ENCODE assay signal across 19 cellular contexts in genomic region chr11:3002346-3002745, GRCh38. TPM values are rescaled to one million over a fixed set of nuclear protein-coding genes. Genes with fewer than 3 reads are reported as not detected.
DNase-seq lines count a peak whose midpoint lies in the region; ATAC-seq and TF ChIP-seq lines count a peak whose summit lies in the region.
"Had no signal": no experiment of that assay in that cellular context is flagged by ENCODE, and none has a peak within 500 bp of the region (broad histone marks: within the 10 kb centered on the region; RNA-seq: fewer than 3 reads in every experiment).

No MANE protein-coding gene starts in this region.

- H3K27ac Mint-ChIP-seq in MCF 10A (ENCODE audit: low read depth, unreplicated experiment) (peak overlapping the region; percentile 63), osteocyte (ENCODE audit: unreplicated experiment) (peak overlapping the region; percentile 37)
- H3K27ac Mint-ChIP-seq in activated naive CD8-positive, alpha-beta T cell treated with anti-CD3 and anti-CD28 coated beads for 36 hours = peak overlapping the region; percentile 43
- H3K27ac Mint-ChIP-seq in stimulated activated naive CD8-positive, alpha-beta T cell treated with anti-CD3 and anti-CD28 coated beads, Interleukin-15, amount 100 ng/mL, for 72 hours = peak overlapping the region in 1 of 2 donors; percentile 27
- H3K27ac Mint-ChIP-seq: activated naive CD4-positive, alpha-beta T cell treated with anti-CD3 and anti-CD28 coated beads, Interleukin-2, amount 50 U/mL, for 24 hours; GM23338 had no signal

- H3K27me3 Mint-ChIP-seq in MCF 10A (ENCODE audit: insufficient read depth, unreplicated experiment) = no peaks in the 10 kb centered on the region
- H3K27me3 Mint-ChIP-seq in activated naive CD8-positive, alpha-beta T cell treated with anti-CD3 and anti-CD28 coated beads for 36 hours = no peaks in the 10 kb centered on the region
- H3K27me3 Mint-ChIP-seq in osteocyte (ENCODE audit: unreplicated experiment) = no peaks in the 10 kb centered on the region
- no peaks in the 10 kb centered on the region for H3K27me3 Mint-ChIP-seq in stimulated activated naive CD8-positive, alpha-beta T cell treated with anti-CD3 and anti-CD28 coated beads, Interleukin-15, amount 100 ng/mL, for 72 hours
- H3K27me3 Mint-ChIP-seq: activated CD4-positive, alpha-beta T cell treated with anti-CD3 and anti-CD28 coated beads for 36 hours; activated naive CD4-positive, alpha-beta T cell treated with anti-CD3 and anti-CD28 coated beads, Interleukin-2, amount 50 U/mL, for 24 hours had no signal

- in situ Hi-C loops in mammary epithelial cell (cut with MboI; ENCODE audit: low sequenced_read_pairs in 2 of 2) = no loop called here

- H3K9me3 ChIP-seq in mammary epithelial cell (replicated peaks; ENCODE audit: insufficient read depth, low read length) = no peaks in the 10 kb centered on the region
- H3K9me3 ChIP-seq: body of pancreas, SJCRH30 had no signal

- no peak overlapping the region for H3K27ac ChIP-seq in mammary epithelial cell (ENCODE audit: insufficient read depth, low read depth, low read length)
- H3K27ac ChIP-seq: SJCRH30 had no signal

- no peak overlapping the region for H3K4me3 ChIP-seq in mammary epithelial cell (replicated peaks in 1 of 3; ENCODE audit: insufficient read depth in 1 of 3, low read depth in 2 of 3, low read length in 3 of 3)
- H3K4me3 ChIP-seq: body of pancreas, GM23338, SJCRH30 had no signal

- H3K79me2 ChIP-seq in mammary epithelial cell (ENCODE audit: insufficient read depth, low read length) = peaks cover 9% of the 10 kb centered on the region

- dilution Hi-C loops in mammary epithelial cell (cut with HindIII; ENCODE audit: low sequenced_read_pairs) = loop anchor here (5.0 kb wide), 3 partner anchors 35 to 85 kb away; no protein-coding TSS in a partner anchor

- no peak overlapping the region for H3K9ac ChIP-seq in mammary epithelial cell (ENCODE audit: insufficient read depth, low read length)

- H2AFZ ChIP-seq in mammary epithelial cell (ENCODE audit: low read depth, low read length) = no peak overlapping the region
- H2AFZ ChIP-seq: GM23338 had no signal

- H4K20me1 ChIP-seq in mammary epithelial cell (ENCODE audit: insufficient read depth, low read length) = no peaks in the 10 kb centered on the region

- peaks cover 6% of the 10 kb centered on the region for H3K36me3 ChIP-seq in mammary epithelial cell (ENCODE audit: insufficient read depth, low read length)

- POLR2A ChIA-PET in MCF 10A (lab: Yijun Ruan, JAX) = interaction anchor here (0.8 to 8.7 kb wide), 4 partner anchors 11 to 73 kb away, joined by 3 to 161 read pairs (median 28); partner anchors contain the start of genes NAP1L4 and PHLDA2

- H3K4me3 Mint-ChIP-seq in MCF 10A (ENCODE audit: unreplicated experiment) (no peak overlapping the region), osteocyte (ENCODE audit: unreplicated experiment) (no peak overlapping the region)
- H3K4me3 Mint-ChIP-seq in activated naive CD8-positive, alpha-beta T cell treated with anti-CD3 and anti-CD28 coated beads for 36 hours = no peak overlapping the region
- no peak overlapping the region for H3K4me3 Mint-ChIP-seq in stimulated activated naive CD8-positive, alpha-beta T cell treated with anti-CD3 and anti-CD28 coated beads, Interleukin-15, amount 100 ng/mL, for 72 hours
- H3K4me3 Mint-ChIP-seq: activated CD4-positive, alpha-beta T cell treated with anti-CD3 and anti-CD28 coated beads for 36 hours; activated naive CD4-positive, alpha-beta T cell treated with anti-CD3 and anti-CD28 coated beads, Interleukin-2, amount 50 U/mL, for 24 hours; GM23338 had no signal

- ATAC-seq in HG03469 (IDR thresholded peaks at IDR 0.05; ENCODE audit: unreplicated experiment) (no peak), HG02571 (IDR thresholded peaks at IDR 0.05; ENCODE audit: unreplicated experiment) (no peak), HG03571 (IDR thresholded peaks at IDR 0.05; ENCODE audit: unreplicated experiment) (no peak)
- ATAC-seq in stimulated activated naive CD8-positive, alpha-beta T cell treated with anti-CD3 and anti-CD28 coated beads, Interleukin-15, amount 100 ng/mL, for 72 hours = no peak
- ATAC-seq: activated CD4-positive, alpha-beta T cell treated with anti-CD3 and anti-CD28 coated beads for 36 hours; body of pancreas; GM23338; left colon had no signal

- 94% methylated on average over 4 of the region's 5 CpGs for WGBS in mammary epithelial cell (ENCODE audit: low coverage, missing lambda C conversion rate)

- no peaks in the 10 kb centered on the region for H3K9me3 Mint-ChIP-seq in MCF 10A (ENCODE audit: unreplicated experiment)
- no peaks in the 10 kb centered on the region for H3K9me3 Mint-ChIP-seq in activated naive CD8-positive, alpha-beta T cell treated with anti-CD3 and anti-CD28 coated beads for 36 hours
- no peaks in the 10 kb centered on the region for H3K9me3 Mint-ChIP-seq in osteocyte (ENCODE audit: unreplicated experiment)
- no peaks in the 10 kb centered on the region for H3K9me3 Mint-ChIP-seq in stimulated activated naive CD8-positive, alpha-beta T cell treated with anti-CD3 and anti-CD28 coated beads, Interleukin-15, amount 100 ng/mL, for 72 hours
- H3K9me3 Mint-ChIP-seq: activated naive CD4-positive, alpha-beta T cell treated with anti-CD3 and anti-CD28 coated beads, Interleukin-2, amount 50 U/mL, for 24 hours; GM23338; neural crest cell had no signal

- H3K4me1 ChIP-seq in mammary epithelial cell (ENCODE audit: insufficient read depth, low read length) = peaks cover 56% of the 10 kb centered on the region

- H3K4me1 Mint-ChIP-seq in MCF 10A (ENCODE audit: insufficient read depth, unreplicated experiment) (peaks cover 42% of the 10 kb centered on the region), osteocyte (ENCODE audit: unreplicated experiment) (peaks cover 48% of the 10 kb centered on the region)
- peaks cover 23% of the 10 kb centered on the region for H3K4me1 Mint-ChIP-seq in activated naive CD8-positive, alpha-beta T cell treated with anti-CD3 and anti-CD28 coated beads for 36 hours
- peaks cover 66% of the 10 kb centered on the region for H3K4me1 Mint-ChIP-seq in stimulated activated naive CD8-positive, alpha-beta T cell treated with anti-CD3 and anti-CD28 coated beads, Interleukin-15, amount 100 ng/mL, for 72 hours
- H3K4me1 Mint-ChIP-seq: activated CD4-positive, alpha-beta T cell treated with anti-CD3 and anti-CD28 coated beads for 36 hours; activated naive CD4-positive, alpha-beta T cell treated with anti-CD3 and anti-CD28 coated beads, Interleukin-2, amount 50 U/mL, for 24 hours; GM23338; neural crest cell had no signal

- no TSS peak for BruUV-seq in MCF 10A (replicated peaks; lab: Mats Ljungman, UMichigan)
- no TSS peak for BruUV-seq in mammary epithelial cell (replicated peaks; lab: Mats Ljungman, UMichigan)

- DNase-seq in MCF 10A (ENCODE audit: unreplicated experiment) = no peak
- no peak for DNase-seq in mammary epithelial cell
- DNase-seq in activated naive CD8-positive, alpha-beta T cell treated with anti-CD3 and anti-CD28 coated beads for 36 hours = no peak
- DNase-seq in osteocyte (ENCODE audit: extremely low spot score, unreplicated experiment) = no peak
- DNase-seq in stimulated activated naive CD8-positive, alpha-beta T cell treated with anti-CD3 and anti-CD28 coated beads, Interleukin-15, amount 100 ng/mL, for 72 hours = no peak
- DNase-seq: activated CD4-positive, alpha-beta T cell treated with anti-CD3 and anti-CD28 coated beads for 36 hours; left colon; NCI-H1694 treated with DMSO at 0.1 percent for 48 hours; NCI-H226; retina; SJCRH30; stimulated activated naive CD4-positive, alpha-beta T cell had no signal

- no peak overlapping the region for H3K4me2 ChIP-seq in mammary epithelial cell (ENCODE audit: insufficient read depth, low read depth, low read length)
- H3K4me2 ChIP-seq: GM23338 had no signal

- no peaks in the 10 kb centered on the region for H3K27me3 ChIP-seq in mammary epithelial cell (ENCODE audit: insufficient read depth, low read length)
- H3K27me3 ChIP-seq: body of pancreas, SJCRH30 had no signal

- no peak for TF ChIP-seq CTCF in MCF 10A (IDR thresholded peaks at IDR 0.05; ENCODE audit: unreplicated experiment)
- TF ChIP-seq CTCF in mammary epithelial cell (conservative IDR thresholded peaks at IDR 0.05 in 1 of 2, IDR thresholded peaks at IDR 0.05 in 1 of 2; ENCODE audit: extremely low read depth in 1 of 2, insufficient read depth in 1 of 2, low read depth in 1 of 2, low read length in 2 of 2) = no peak
- TF ChIP-seq CTCF in osteocyte (IDR thresholded peaks at IDR 0.05) = no peak

- H3K36me3 Mint-ChIP-seq in MCF 10A (ENCODE audit: insufficient read depth, unreplicated experiment) (peaks cover 52% of the 10 kb centered on the region), osteocyte (ENCODE audit: unreplicated experiment) (peaks cover 46% of the 10 kb centered on the region)
- peaks cover 27% of the 10 kb centered on the region for H3K36me3 Mint-ChIP-seq in activated naive CD8-positive, alpha-beta T cell treated with anti-CD3 and anti-CD28 coated beads for 36 hours

- intact Hi-C loops in MCF 10A (cut with micrococcal nuclease) = no loop called here
- intact Hi-C loops in mammary epithelial cell (cut with micrococcal nuclease) = no loop called here

- CTCF ChIA-PET in MCF 10A (lab: Yijun Ruan, JAX) = interaction anchor here (1.2 to 3.3 kb wide), 4 partner anchors 12 to 111 kb away, joined by 4 to 22 read pairs (median 7); no protein-coding TSS in a partner anchor
- CTCF ChIA-PET in mammary epithelial cell (lab: Charles Lee; ENCODE audit: low non-redundant PET) = no interaction called here

RNA-seq across cellular contexts. Expression of gene NAP1L4, which starts 10.2 kb away (rescaled TPM):
- total RNA-seq in MCF 10A (2022) (103 TPM in 2 replicates), mammary epithelial cell (100 to 1,000 TPM in 1 of 2 donors, 10 to 100 TPM in 1; 89.2 to 153 TPM), osteocyte (147 and 148 TPM in 2 replicates)
- 106 TPM for polyA plus RNA-seq in mammary epithelial cell
- polyA minus RNA-seq in mammary epithelial cell = 90.9 TPM
- 100 to 1,000 TPM; 222 to 226 TPM for total RNA-seq in activated naive CD8-positive, alpha-beta T cell treated with anti-CD3 and anti-CD28 coated beads for 36 hours

RNA-seq across cellular contexts. Expression of gene CARS1, which starts 54.9 kb away (rescaled TPM):
- total RNA-seq in MCF 10A (2022) = 144 and 150 TPM in 2 replicates
- total RNA-seq in mammary epithelial cell = 100 to 1,000 TPM; 112 to 125 TPM
- 66.3 TPM for polyA plus RNA-seq in mammary epithelial cell
- polyA minus RNA-seq in mammary epithelial cell = 32.1 TPM
- 100 to 1,000 TPM in 1 of 2 experiments, 10 to 100 TPM in 1; 96.6 to 101 TPM for total RNA-seq in activated naive CD8-positive, alpha-beta T cell treated with anti-CD3 and anti-CD28 coated beads for 36 hours
- total RNA-seq in osteocyte = 134 and 148 TPM in 2 replicates
